In genomic region chr12:32454075-32454474, GRCh38 we compare ENCODE assay signal across 12 cellular contexts. TPM values are rescaled to one million over a fixed set of nuclear protein-coding genes. Genes with fewer than 3 reads are reported as not detected.
DNase-seq lines count a peak whose midpoint lies in the region; ATAC-seq and TF ChIP-seq lines count a peak whose summit lies in the region.
"Had no signal": no experiment of that assay in that cellular context is flagged by ENCODE, and none has a peak within 500 bp of the region (broad histone marks: within the 10 kb centered on the region; RNA-seq: fewer than 3 reads in every experiment).

No MANE protein-coding gene starts in this region.

- H3K4me1 Mint-ChIP-seq in Caco-2 (ENCODE audit: low read depth, unreplicated experiment): peaks cover 58% of the 10 kb centered on the region
- peaks cover 48% of the 10 kb centered on the region for H3K4me1 Mint-ChIP-seq in mesothelial cell of epicardium

- H3K9me3 ChIP-seq in Caco-2 (no peaks in the 10 kb centered on the region), Panc1 (ENCODE audit: control insufficient read depth, insufficient read depth, low read depth, low read length) (no peaks in the 10 kb centered on the region)

- no peak for TF ChIP-seq CTCF in Caco-2 (IDR thresholded peaks at IDR 0.05; ENCODE audit: insufficient read depth in 1 of 2, low read depth in 1 of 2, low read length in 1 of 2, severe bottlenecking in 1 of 2, unreplicated experiment in 1 of 2)
- TF ChIP-seq CTCF in Panc1 (IDR thresholded peaks at IDR 0.05): no peak
- no peak for TF ChIP-seq CTCF in epithelial cell of proximal tubule (conservative IDR thresholded peaks at IDR 0.05; ENCODE audit: low read depth, low read length)
- TF ChIP-seq CTCF in mesothelial cell of epicardium (IDR thresholded peaks at IDR 0.05; ENCODE audit: unreplicated experiment): no peak
- TF ChIP-seq CTCF in GM13977 (IDR thresholded peaks at IDR 0.05; ENCODE audit: extremely low read depth, insufficient read depth, missing control alignments): no peak

- H3K36me3 ChIP-seq in Caco-2 (ENCODE audit: control insufficient read depth, insufficient read depth, low read length): no peaks in the 10 kb centered on the region
- H3K36me3 ChIP-seq in Panc1 (ENCODE audit: control insufficient read depth, insufficient read depth, low read length): no peaks in the 10 kb centered on the region

- H3K27me3 ChIP-seq in Caco-2 (replicated peaks; ENCODE audit: control insufficient read depth, insufficient read depth, low read length): no peaks in the 10 kb centered on the region
- H3K27me3 ChIP-seq in Panc1 (ENCODE audit: control insufficient read depth, insufficient read depth, low read length): no peaks in the 10 kb centered on the region; the same call in 1 of the 2 replicates

- no peaks in the 10 kb centered on the region for H3K9me3 Mint-ChIP-seq in Caco-2 (ENCODE audit: unreplicated experiment)
- H3K9me3 Mint-ChIP-seq in mesothelial cell of epicardium: no peaks in the 10 kb centered on the region
- H3K9me3 Mint-ChIP-seq: CD4-positive, alpha-beta T cell; stimulated activated naive CD8-positive, alpha-beta T cell treated with anti-CD3 and anti-CD28 coated beads, Interleukin-15, Interleukin-2, amounts not matched to agents 100 ng/mL and 50 ng/mL, for 24 hours had no signal

- DNase-seq in Caco-2 (no peak), Panc1 (ENCODE audit: low read depth, low spot score) (no peak), epithelial cell of proximal tubule (ENCODE audit: low read depth) (peak; percentile 74), mesothelial cell of epicardium (ENCODE audit: low spot score in 2 of 2, unreplicated experiment in 2 of 2) (no peak), substantia nigra (lab: John Stamatoyannopoulos, UW) (no peak), NCI-H146 (lab: John Stamatoyannopoulos, UW) (no peak), GM13977 (ENCODE audit: low spot score) (no peak)
- DNase-seq in stimulated activated CD4-positive, alpha-beta T cell treated with anti-CD3 and anti-CD28 coated beads, Interleukin-4, amount 100 ng/mL, for 4 hours: no peak
- DNase-seq: activated gamma-delta T cell treated with Interleukin-2 at 50 U/mL for 16 hours; CD4-positive, alpha-beta T cell; NCI-H446 had no signal

- H3K4me3 ChIP-seq in Caco-2 (ENCODE audit: low read depth, low read length) (no peak overlapping the region), Panc1 (ENCODE audit: low read depth in 2 of 2, low read length in 2 of 2) (no peak overlapping the region), epithelial cell of proximal tubule (ENCODE audit: low read depth, low read length) (peak overlapping the region; percentile 19)

- H3K4me1 ChIP-seq in Caco-2 (peaks cover 55% of the 10 kb centered on the region), Panc1 (ENCODE audit: control insufficient read depth, insufficient read depth, low read length) (peaks cover 41% of the 10 kb centered on the region)

- ATAC-seq in Panc1: no peak

- H3K4me3 Mint-ChIP-seq in Caco-2 (ENCODE audit: unreplicated experiment) (peak overlapping the region; percentile 55), mesothelial cell of epicardium (no peak overlapping the region)
- H3K4me3 Mint-ChIP-seq: CD4-positive, alpha-beta T cell; stimulated activated naive CD8-positive, alpha-beta T cell treated with anti-CD3 and anti-CD28 coated beads, Interleukin-15, Interleukin-2, amounts not matched to agents 100 ng/mL and 50 ng/mL, for 24 hours had no signal

- POLR2A ChIA-PET in Caco-2 (lab: Charles Lee) (no interaction called here), Panc1 (lab: Charles Lee) (no interaction called here)

- intact Hi-C loops in Caco-2 (cut with micrococcal nuclease; ENCODE audit: unreplicated experiment) (loop anchor here (2.0 to 10.0 kb wide), 3 partner anchors 55 to 301 kb away; partner anchors contain the start of genes FGD4 and YARS2), Panc1 (cut with micrococcal nuclease; ENCODE audit: unreplicated experiment) (loop anchor here (10.0 kb wide), 2 partner anchors 89 to 281 kb away; no protein-coding TSS in a partner anchor)

- BruUV-seq in Caco-2 (replicated peaks; lab: Mats Ljungman, UMichigan) (no TSS peak), Panc1 (replicated peaks; lab: Mats Ljungman, UMichigan) (no TSS peak)

- H3K27me3 Mint-ChIP-seq in Caco-2 (ENCODE audit: insufficient read depth, unreplicated experiment): no peaks in the 10 kb centered on the region
- H3K27me3 Mint-ChIP-seq in mesothelial cell of epicardium (ENCODE audit: low read depth): no peaks in the 10 kb centered on the region
- H3K27me3 Mint-ChIP-seq: CD4-positive, alpha-beta T cell; stimulated activated naive CD8-positive, alpha-beta T cell treated with anti-CD3 and anti-CD28 coated beads, Interleukin-15, Interleukin-2, amounts not matched to agents 100 ng/mL and 50 ng/mL, for 24 hours had no signal

- H3K27ac ChIP-seq in Panc1 (ENCODE audit: low read length) (peak overlapping the region; percentile 7; the same call in 1 of the 2 replicates), substantia nigra (ENCODE audit: low read depth, low read length, poor library complexity, severe bottlenecking) (no peak overlapping the region)

- in situ Hi-C loops in Panc1 (cut with HindIII; ENCODE audit: low pct_unique_long_range_greater_than_20kb, low sequenced_read_pairs) (no loop called here), GM13977 (cut with MboI; ENCODE audit: low pct_unique_long_range_greater_than_20kb, low sequenced_read_pairs, unreplicated experiment) (loop anchor here (10.0 to 25.0 kb wide), 3 partner anchors 221 to 1558 kb away; partner anchors contain the start of genes ALG10, DNM1L and YARS2)

- H3K27ac Mint-ChIP-seq in Caco-2 (ENCODE audit: unreplicated experiment) (peak overlapping the region; percentile 74), mesothelial cell of epicardium (peak overlapping the region; percentile 80)
- H3K27ac Mint-ChIP-seq: CD4-positive, alpha-beta T cell; stimulated activated naive CD8-positive, alpha-beta T cell treated with anti-CD3 and anti-CD28 coated beads, Interleukin-15, Interleukin-2, amounts not matched to agents 100 ng/mL and 50 ng/mL, for 24 hours had no signal

- CTCF ChIA-PET in Caco-2 (lab: Charles Lee): interaction anchor here (1.2 kb wide), 1 partner anchor 203 kb away, joined by 3 read pairs; no protein-coding TSS in a partner anchor
- CTCF ChIA-PET in Panc1 (lab: Charles Lee): interaction anchor here (0.8 kb wide), 1 partner anchor 217 kb away, joined by 3 read pairs; no protein-coding TSS in a partner anchor

- peaks cover 25% of the 10 kb centered on the region for H3K36me3 Mint-ChIP-seq in Caco-2 (ENCODE audit: insufficient read depth, unreplicated experiment)
- no peaks in the 10 kb centered on the region for H3K36me3 Mint-ChIP-seq in mesothelial cell of epicardium

RNA-seq across cellular contexts. Expression of gene FGD4, which starts 54.7 kb away (rescaled TPM):
- 31.6 and 34.3 TPM in 2 replicates for total RNA-seq in Caco-2 (2022)
- 5.0 TPM for total RNA-seq in Panc1 (2021; ENCODE audit: unreplicated experiment)
- 1.7 TPM for polyA plus RNA-seq in Panc1 (2012; ENCODE audit: insufficient read length)
- 16.5 and 19.9 TPM in 2 replicates for total RNA-seq in epithelial cell of proximal tubule
- total RNA-seq in mesothelial cell of epicardium: 12.6 to 13.5 TPM (median 13.4 TPM) in 3 replicates
